In the genomic region with DNA sequence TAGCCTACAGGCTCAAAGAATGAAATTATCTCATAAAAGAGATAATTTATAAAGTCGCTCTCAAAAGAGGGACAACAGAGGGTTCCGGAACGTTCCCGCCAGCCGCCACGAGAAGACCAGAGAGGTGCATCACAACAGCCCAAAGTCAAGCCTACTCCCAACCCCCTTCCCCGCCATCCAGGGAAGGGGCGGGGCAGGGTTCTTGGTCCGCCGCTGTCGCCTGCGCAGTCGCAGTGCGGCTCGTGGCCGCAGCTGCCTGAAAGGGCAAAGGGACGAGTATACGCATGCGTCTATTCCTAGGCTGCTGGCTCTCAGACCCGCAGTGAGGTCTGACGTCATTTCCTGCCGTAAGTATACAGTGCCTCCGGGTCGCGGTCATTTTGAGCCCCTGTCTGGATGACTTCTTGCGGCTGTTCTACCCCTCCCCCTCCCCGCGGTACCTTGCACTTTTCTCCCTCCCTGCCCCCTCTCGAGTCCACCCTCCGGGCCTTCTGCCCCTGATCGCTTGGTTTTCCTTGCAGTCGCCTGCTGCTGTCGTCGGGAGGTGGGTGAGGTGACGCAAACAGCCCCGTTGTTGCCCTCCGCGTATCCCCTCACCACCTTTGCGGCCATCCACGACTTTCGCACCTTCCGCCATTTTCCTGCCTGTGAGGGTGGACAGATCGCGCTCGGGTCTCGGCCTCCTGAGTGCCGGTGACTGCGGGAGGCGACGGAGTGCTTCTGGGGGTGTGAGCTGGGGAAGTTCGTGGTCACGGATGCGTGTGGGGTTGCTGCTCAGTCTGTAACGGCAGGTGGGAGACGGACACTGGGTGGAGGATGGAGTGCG, we compare ENCODE assay signal across 8 cellular contexts. TPM values are rescaled to one million over a fixed set of nuclear protein-coding genes. Genes with fewer than 3 reads are reported as not detected.
DNase-seq lines count a peak whose midpoint lies in the region; TF ChIP-seq lines count a peak whose summit lies in the region.

A gene with protein sequence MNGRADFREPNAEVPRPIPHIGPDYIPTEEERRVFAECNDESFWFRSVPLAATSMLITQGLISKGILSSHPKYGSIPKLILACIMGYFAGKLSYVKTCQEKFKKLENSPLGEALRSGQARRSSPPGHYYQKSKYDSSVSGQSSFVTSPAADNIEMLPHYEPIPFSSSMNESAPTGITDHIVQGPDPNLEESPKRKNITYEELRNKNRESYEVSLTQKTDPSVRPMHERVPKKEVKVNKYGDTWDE (plus strand): TSS at position 383 of the 826 bp plus-strand sequence. CDS start 1,537 bp downstream, outside the sequence.

- H2BK15ac ChIP-seq in H9 (ENCODE audit: low read depth, low read length): no peak within 1 kb of the TSS

- H3K23ac ChIP-seq in H9 (ENCODE audit: insufficient read length, low read depth, low read length): no peak within 1 kb of the TSS

- H3T11ph ChIP-seq in H9 (ENCODE audit: low read length): peak within 1 kb of the TSS; percentile 71

- H3K14ac ChIP-seq in H9 (ENCODE audit: insufficient read depth, low read length): peak within 1 kb of the TSS; percentile 99

- H3K4me3 Mint-ChIP-seq in H9 (peak within 1 kb of the TSS; percentile 100), nephron (peak within 1 kb of the TSS; percentile 100)
- peak within 1 kb of the TSS; percentile 98 for H3K4me3 Mint-ChIP-seq in stimulated activated naive CD8-positive, alpha-beta T cell treated with anti-CD3 and anti-CD28 coated beads, Interleukin-15, Interleukin-2, amounts not matched to agents 100 ng/mL and 50 ng/mL, for 24 hours

- DNase-seq in ELR (ENCODE audit: low read depth) (peak; percentile 99), H9 (peak; percentile 99), MG63 (peak; percentile 95), SHP77 treated with DMSO at 0.1 percent for 48 hours (lab: John Stamatoyannopoulos, UW) (peak; percentile 76), fibroblast of the aortic adventitia (ENCODE audit: low read depth) (peak; percentile 99)
- DNase-seq in activated effector memory CD4-positive, alpha-beta T cell treated with anti-CD3 and anti-CD28 coated beads, Interleukin-2, amount 50 U/mL, for 16 hours: peak; percentile 97

- peaks cover 5% of the 10 kb centered on the region for H3K4me1 ChIP-seq in H9 (ENCODE audit: insufficient read depth, low read length)

- H4K91ac ChIP-seq in H9 (ENCODE audit: insufficient read length, low read depth, low read length): peak within 1 kb of the TSS; percentile 72

- H3K4me3 ChIP-seq in MG63: peak within 1 kb of the TSS; percentile 93
- H3K4me3 ChIP-seq in fibroblast of the aortic adventitia (ENCODE audit: low read depth, low read length): peak within 1 kb of the TSS; percentile 99

- H3K36me3 Mint-ChIP-seq in H9 (ENCODE audit: insufficient read depth in 1 of 3, low read depth in 3 of 3) (peaks cover 19 to 37% (median 34%) of the 10 kb centered on the region in 3 experiments), nephron (ENCODE audit: low read depth) (peaks cover 19% of the 10 kb centered on the region)
- H3K36me3 Mint-ChIP-seq in stimulated activated naive CD8-positive, alpha-beta T cell treated with anti-CD3 and anti-CD28 coated beads, Interleukin-15, Interleukin-2, amounts not matched to agents 100 ng/mL and 50 ng/mL, for 24 hours (ENCODE audit: low read depth): peaks cover 26% of the 10 kb centered on the region

- H3K27ac Mint-ChIP-seq in H9: peak within 1 kb of the TSS; percentile 100
- H3K27ac Mint-ChIP-seq in nephron: peak within 1 kb of the TSS; percentile 99 to 100 (median 100)
- H3K27ac Mint-ChIP-seq in stimulated activated naive CD8-positive, alpha-beta T cell treated with anti-CD3 and anti-CD28 coated beads, Interleukin-15, Interleukin-2, amounts not matched to agents 100 ng/mL and 50 ng/mL, for 24 hours: peak within 1 kb of the TSS; percentile 99

- peak within 1 kb of the TSS; percentile 40 for H4K8ac ChIP-seq in H9 (replicated peaks; ENCODE audit: insufficient read length, low read depth, low read length)

- H2BK120ac ChIP-seq in H9 (ENCODE audit: low read depth, low read length, poor library complexity, severe bottlenecking): peak within 1 kb of the TSS; percentile 91

- H3K27me3 ChIP-seq in H9 (ENCODE audit: insufficient read depth, low read length) (no peaks in the 10 kb centered on the region), MG63 (no peaks in the 10 kb centered on the region)

- H4K5ac ChIP-seq in H9 (ENCODE audit: insufficient read length, low read depth, low read length): peak within 1 kb of the TSS; percentile 90

- H3K4me2 ChIP-seq in H9 (ENCODE audit: insufficient read depth, insufficient read length, low read length): peak within 1 kb of the TSS; percentile 42

- no peaks in the 10 kb centered on the region for H3K23me2 ChIP-seq in H9 (ENCODE audit: insufficient read length, low read depth, low read length, poor library complexity, severe bottlenecking)

- H3K9me3 ChIP-seq in H9 (ENCODE audit: control insufficient read depth, low read depth, low read length) (no peaks in the 10 kb centered on the region), MG63 (no peaks in the 10 kb centered on the region)

- H2BK5ac ChIP-seq in H9 (ENCODE audit: insufficient read length, low read length): peak within 1 kb of the TSS; percentile 75

- H3K18ac ChIP-seq in H9 (ENCODE audit: insufficient read length, low read depth, low read length): peak within 1 kb of the TSS; percentile 99

- H3K27me3 Mint-ChIP-seq in H9 (ENCODE audit: low read depth) (no peaks in the 10 kb centered on the region), nephron (ENCODE audit: low read depth) (peaks cover 7% of the 10 kb centered on the region)
- no peaks in the 10 kb centered on the region for H3K27me3 Mint-ChIP-seq in stimulated activated naive CD8-positive, alpha-beta T cell treated with anti-CD3 and anti-CD28 coated beads, Interleukin-15, Interleukin-2, amounts not matched to agents 100 ng/mL and 50 ng/mL, for 24 hours

- peak within 1 kb of the TSS; percentile 100 for H3K9ac ChIP-seq in H9 (ENCODE audit: extremely low read depth, insufficient read length, low read length)

- H3K56ac ChIP-seq in H9 (ENCODE audit: insufficient read length, low read depth, low read length): peak within 1 kb of the TSS; percentile 84

- peak within 1 kb of the TSS; percentile 65 for H2BK12ac ChIP-seq in H9 (ENCODE audit: insufficient read length, low read depth, low read length)

- peak within 1 kb of the TSS; percentile 91 for H3K27ac ChIP-seq in H9 (ENCODE audit: insufficient read length, low read depth, low read length)

- H4K20me1 ChIP-seq in H9 (ENCODE audit: control insufficient read depth, insufficient read depth, insufficient read length): no peaks in the 10 kb centered on the region

- peak within 1 kb of the TSS; percentile 41 for H2AFZ ChIP-seq in H9 (ENCODE audit: low read length)

- peaks cover 28% of the 10 kb centered on the region for H3K36me3 ChIP-seq in MG63

- H2AK5ac ChIP-seq in H9 (ENCODE audit: insufficient read length, low read length): no peak within 1 kb of the TSS

- peaks cover 7 to 17% of the 10 kb centered on the region in 2 experiments for H3K4me1 Mint-ChIP-seq in H9
- peaks cover 21% of the 10 kb centered on the region for H3K4me1 Mint-ChIP-seq in nephron
- peaks cover 36% of the 10 kb centered on the region for H3K4me1 Mint-ChIP-seq in stimulated activated naive CD8-positive, alpha-beta T cell treated with anti-CD3 and anti-CD28 coated beads, Interleukin-15, Interleukin-2, amounts not matched to agents 100 ng/mL and 50 ng/mL, for 24 hours (ENCODE audit: low read depth)

- H3K4ac ChIP-seq in H9 (ENCODE audit: low read depth, low read length): peak within 1 kb of the TSS; percentile 72; the same call in 1 of the 2 replicates

- peaks cover 11% of the 10 kb centered on the region; the same call in 1 of the 2 replicates for H3K79me2 ChIP-seq in H9 (ENCODE audit: insufficient read depth, low read length)

- H3K9me3 Mint-ChIP-seq in H9 (no peaks in the 10 kb centered on the region; a peak in 3 of 5 replicates), nephron (no peaks in the 10 kb centered on the region)
- no peaks in the 10 kb centered on the region for H3K9me3 Mint-ChIP-seq in stimulated activated naive CD8-positive, alpha-beta T cell treated with anti-CD3 and anti-CD28 coated beads, Interleukin-15, Interleukin-2, amounts not matched to agents 100 ng/mL and 50 ng/mL, for 24 hours

- no peak within 1 kb of the TSS for H2BK20ac ChIP-seq in H9 (ENCODE audit: low read depth, low read length, poor library complexity, severe bottlenecking)

- no peak for TF ChIP-seq CTCF in H9 (conservative IDR thresholded peaks at IDR 0.05)
- TF ChIP-seq CTCF in fibroblast of the aortic adventitia (IDR thresholded peaks at IDR 0.05; ENCODE audit: insufficient read depth, low read length): no peak
- no peak for TF ChIP-seq CTCF in nephron (IDR thresholded peaks at IDR 0.05; ENCODE audit: unreplicated experiment in 3 of 3)

- H3K79me1 ChIP-seq in H9 (ENCODE audit: insufficient read depth, low read depth, low read length, poor library complexity, severe bottlenecking): no peaks in the 10 kb centered on the region

- WGBS in H9 (ENCODE audit: extremely low coverage, insufficient read length, low lambda C conversion rate): no CpG with 5 or more reads among the region's 56 CpGs

RNA-seq across cellular contexts. Expression of the gene that starts here (rescaled TPM):
- total RNA-seq in H9 (2021) (168 and 169 TPM in 2 replicates), fibroblast of the aortic adventitia (ENCODE audit: low replicate concordance) (128 and 181 TPM in 2 replicates)
- 80.6 and 132 TPM in 2 replicates for total RNA-seq in MG63 (2014; rRNA removed; shearing (Covaris generic); ENCODE audit: low replicate concordance)

Comparison
In these comparisons a context has a peak if more than half of its experiments do, and no peak if none do; other contexts are left out.
1. Peak in every context shown above with its lines: DNase-seq, H3K4me3 ChIP-seq and H3K27ac ChIP-seq.